Comparison of ENCODE assay signal across 28 cellular contexts in the genomic region with DNA sequence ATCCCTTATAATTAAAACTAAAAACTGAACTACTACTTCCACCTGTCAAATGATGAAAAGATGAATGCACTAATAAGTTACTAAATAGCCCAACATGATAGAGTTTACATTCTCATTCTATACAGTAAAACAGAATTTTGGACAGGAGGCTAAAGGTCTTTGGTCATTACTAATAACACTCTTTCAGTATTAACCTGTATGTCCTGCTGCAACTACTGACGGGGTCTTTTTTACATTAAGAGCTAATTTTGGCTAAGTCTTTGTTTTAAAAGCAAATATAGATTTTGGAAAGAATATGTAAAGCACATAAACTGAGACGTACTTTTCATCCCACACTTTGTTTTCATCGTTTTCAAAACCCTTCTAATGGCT.
"Had no signal": no experiment of that assay in that cellular context is flagged by ENCODE, and none has a peak within 500 bp of the region (broad histone marks: within the 10 kb centered on the region; RNA-seq: fewer than 3 reads in every experiment).

No MANE protein-coding gene starts in this region.

- H3K9me3 Mint-ChIP-seq: effector memory CD8-positive, alpha-beta T cell; mesothelial cell of epicardium; natural killer cell treated with Interleukin-12 subunit alpha and Interleukin-12 subunit beta and Interleukin-15 and Interleukin-18, amount 100 ng/mL, for 72 hours had no signal

- ATAC-seq: effector memory CD8-positive, alpha-beta T cell; mucosa of descending colon; natural killer cell treated with Interleukin-12 subunit alpha and Interleukin-12 subunit beta and Interleukin-15 and Interleukin-18, amount 100 ng/mL, for 72 hours; pancreas; stimulated activated memory B cell treated with anti-CD40 and anti-IgM and Interleukin-4, amounts not matched to agents 10 μg/mL and 1 μg/mL and 100 μg/mL, for 72 hours; stimulated activated naive CD8-positive, alpha-beta T cell treated with anti-CD3 and anti-CD28 coated beads, Interleukin-15, Interleukin-2, amounts not matched to agents 100 U/mL and 50 U/mL, for 24 hours had no signal

- H3K27ac ChIP-seq: colonic mucosa, esophagus squamous epithelium, pancreas, skin epidermis, spleen, testis, tibial artery, upper lobe of left lung had no signal

- H3K4me1 ChIP-seq: colonic mucosa had no signal

- H3K4me3 Mint-ChIP-seq: effector memory CD8-positive, alpha-beta T cell; natural killer cell treated with Interleukin-12 subunit alpha and Interleukin-12 subunit beta and Interleukin-15 and Interleukin-18, amount 100 ng/mL, for 72 hours; stimulated activated memory B cell treated with anti-CD40 and anti-IgM and Interleukin-4, amounts not matched to agents 10 μg/mL and 1 μg/mL and 100 μg/mL, for 72 hours had no signal

- H3K27ac Mint-ChIP-seq: effector memory CD8-positive, alpha-beta T cell; mesothelial cell of epicardium; naive B cell; natural killer cell treated with Interleukin-12 subunit alpha and Interleukin-12 subunit beta and Interleukin-15 and Interleukin-18, amount 100 ng/mL, for 72 hours; stimulated activated memory B cell treated with anti-CD40 and anti-IgM and Interleukin-4, amounts not matched to agents 10 μg/mL and 1 μg/mL and 100 μg/mL, for 72 hours had no signal

- H3K36me3 ChIP-seq: colonic mucosa, esophagus squamous epithelium, pancreas, spleen, tibial artery, upper lobe of left lung had no signal

- FAIRE-seq: endometrium, kidney, pancreas, urothelium cell line had no signal

- H3K36me3 Mint-ChIP-seq: mesothelial cell of epicardium; naive B cell; natural killer cell treated with Interleukin-12 subunit alpha and Interleukin-12 subunit beta and Interleukin-15 and Interleukin-18, amount 100 ng/mL, for 72 hours; stimulated activated memory B cell treated with anti-CD40 and anti-IgM and Interleukin-4, amounts not matched to agents 10 μg/mL and 1 μg/mL and 100 μg/mL, for 72 hours had no signal

- H3K9me3 ChIP-seq: colonic mucosa, esophagus squamous epithelium, mucosa of descending colon, pancreas, spleen, testis, tibial artery, upper lobe of left lung had no signal

- H3K4me3 ChIP-seq: colonic mucosa, lung, mucosa of descending colon, pancreas, skin epidermis, spleen, testis, tibial artery, upper lobe of left lung had no signal

- H3K27me3 ChIP-seq: colonic mucosa, testis had no signal

- DNase-seq: colonic mucosa; dermis blood vessel endothelial cell; effector memory CD8-positive, alpha-beta T cell; erythroblast; esophagus squamous epithelium; foreskin melanocyte; hypothalamus; kidney; mesenchymal stem cell; mucosa of descending colon; naive B cell; occipital lobe; pancreas; retina; spleen; stimulated activated CD4-positive, alpha-beta T cell treated with anti-CD3 and anti-CD28 coated beads, Interleukin-4, amount 100 ng/mL, for 4 hours; stimulated activated naive CD8-positive, alpha-beta T cell treated with anti-CD3 and anti-CD28 coated beads, Interleukin-15, Interleukin-2, amounts not matched to agents 100 U/mL and 50 U/mL, for 24 hours; substantia nigra; testis; tibial artery; upper lobe of left lung had no signal
